Comparison of ENCODE assay signal across 8 cellular contexts in genomic region chr2:222860740-222861410, GRCh38. TPM values are rescaled to one million over a fixed set of nuclear protein-coding genes. Genes with fewer than 3 reads are reported as not detected.
DNase-seq lines count a peak whose midpoint lies in the region; TF ChIP-seq lines count a peak whose summit lies in the region.

TSS of gene ACSL3 (plus strand) at chr2:222861036. CDS start at chr2:222908773, 47,737 bp downstream.

- intact Hi-C loops in stomach (cut with DNase I; ENCODE audit: low total_unique reads): no loop called here

- H3K56ac ChIP-seq in H9 (ENCODE audit: insufficient read length, low read depth, low read length): no peak within 1 kb of the TSS

- peaks cover 36% of the 10 kb centered on the region for H3K4me1 ChIP-seq in ES-I3 (ENCODE audit: insufficient read depth, low read length)
- peaks cover 21% of the 10 kb centered on the region for H3K4me1 ChIP-seq in H9 (ENCODE audit: insufficient read depth, low read length)
- peaks cover 32% of the 10 kb centered on the region for H3K4me1 ChIP-seq in MM.1S (ENCODE audit: low read length)
- H3K4me1 ChIP-seq in stomach: peaks cover 17 to 53% (median 44%) of the 10 kb centered on the region in 4 donors

- H3K36me3 ChIP-seq in ES-I3 (ENCODE audit: insufficient read depth, low read length): no peaks in the 10 kb centered on the region
- no peaks in the 10 kb centered on the region for H3K36me3 ChIP-seq in MM.1S (replicated peaks; ENCODE audit: insufficient read depth, low read length)
- no peaks in the 10 kb centered on the region for H3K36me3 ChIP-seq in stomach

- TF ChIP-seq CTCF in H9 (conservative IDR thresholded peaks at IDR 0.05): peak; percentile 30; the same call in 2 of the 3 replicates
- TF ChIP-seq CTCF in MM.1S (IDR thresholded peaks at IDR 0.05; ENCODE audit: low read length): no peak
- no peak for TF ChIP-seq CTCF in fibroblast of villous mesenchyme (IDR thresholded peaks at IDR 0.05; ENCODE audit: insufficient read depth, low read depth, low read length)
- TF ChIP-seq CTCF in neural crest cell (conservative IDR thresholded peaks at IDR 0.05): peak; percentile 34
- TF ChIP-seq CTCF in stomach (IDR thresholded peaks at IDR 0.05): peak in 1 of 7 experiments; percentile 25

- H3T11ph ChIP-seq in H9 (ENCODE audit: low read length): no peak within 1 kb of the TSS

- H4K8ac ChIP-seq in H9 (replicated peaks; ENCODE audit: insufficient read length, low read depth, low read length): no peak within 1 kb of the TSS

- no peaks in the 10 kb centered on the region for H4K20me1 ChIP-seq in H9 (ENCODE audit: control insufficient read depth, insufficient read depth, insufficient read length)
- H4K20me1 ChIP-seq in MM.1S (ENCODE audit: insufficient read depth, low read length): peaks cover 27% of the 10 kb centered on the region; the same call in 1 of the 2 replicates

- H3K4me3 Mint-ChIP-seq in H9 (peak within 1 kb of the TSS in 1 of 2 experiments; percentile 79; a peak in 4 of 5 replicates), neural crest cell (peak within 1 kb of the TSS; percentile 86)

- H3K9ac ChIP-seq in ES-I3 (ENCODE audit: low read depth, low read length): peak within 1 kb of the TSS; percentile 93
- peak within 1 kb of the TSS; percentile 77 for H3K9ac ChIP-seq in H9 (ENCODE audit: extremely low read depth, insufficient read length, low read length)
- H3K9ac ChIP-seq in MM.1S (ENCODE audit: low read length): peak within 1 kb of the TSS; percentile 69

- H2AK5ac ChIP-seq in H9 (ENCODE audit: insufficient read length, low read length): no peak within 1 kb of the TSS

- no peak within 1 kb of the TSS for H3K4ac ChIP-seq in H9 (ENCODE audit: low read depth, low read length)

- no peak within 1 kb of the TSS for H4K5ac ChIP-seq in H9 (ENCODE audit: insufficient read length, low read depth, low read length)

- H2BK15ac ChIP-seq in H9 (ENCODE audit: low read depth, low read length): no peak within 1 kb of the TSS; the same call in 1 of the 2 replicates

- peak within 1 kb of the TSS; percentile 77 for H3K18ac ChIP-seq in H9 (ENCODE audit: insufficient read length, low read depth, low read length)

- H3K27ac ChIP-seq in H9 (ENCODE audit: insufficient read length, low read depth, low read length) (no peak within 1 kb of the TSS), MM.1S (ENCODE audit: low read length) (peak within 1 kb of the TSS; percentile 52; the same call in 1 of the 2 replicates), stomach (peak within 1 kb of the TSS; percentile 97 to 99 (median 97))

- DNase-seq in H9 (peak; percentile 98), MM.1S (peak; percentile 95), SIG-M5 treated with dmso at 0.1 percent for 504 hours (lab: John Stamatoyannopoulos, UW; ENCODE audit: unreplicated experiment) (peak; percentile 90), activated gamma-delta T cell treated with Interleukin-2 at 50 U/mL for 16 hours (peak; percentile 89), fibroblast of villous mesenchyme (ENCODE audit: low read depth) (peak; percentile 95), neural crest cell (ENCODE audit: low read depth, low spot score) (peak; percentile 92), stomach (peak; percentile 98)

- peaks cover 7 to 8% of the 10 kb centered on the region in 2 experiments for H3K4me1 Mint-ChIP-seq in H9
- H3K4me1 Mint-ChIP-seq in neural crest cell: peaks cover 16% of the 10 kb centered on the region

- H3K27me3 ChIP-seq in H9 (ENCODE audit: insufficient read depth, low read length) (no peaks in the 10 kb centered on the region), MM.1S (replicated peaks; ENCODE audit: insufficient read depth, low read length) (no peaks in the 10 kb centered on the region), stomach (no peaks in the 10 kb centered on the region)

- no peak within 1 kb of the TSS for H2BK12ac ChIP-seq in H9 (ENCODE audit: insufficient read length, low read depth, low read length)

- no peak within 1 kb of the TSS for H2BK20ac ChIP-seq in H9 (ENCODE audit: low read depth, low read length, poor library complexity, severe bottlenecking)

- no peak within 1 kb of the TSS for H4K91ac ChIP-seq in H9 (ENCODE audit: insufficient read length, low read depth, low read length)

- H2AFZ ChIP-seq in H9 (ENCODE audit: low read length): no peak within 1 kb of the TSS
- peak within 1 kb of the TSS; percentile 30; the same call in 1 of the 2 replicates for H2AFZ ChIP-seq in MM.1S (ENCODE audit: low read length)

- H3K9me3 ChIP-seq in ES-I3 (ENCODE audit: control insufficient read depth, insufficient read depth, low read length) (no peaks in the 10 kb centered on the region), H9 (ENCODE audit: control insufficient read depth, low read depth, low read length) (no peaks in the 10 kb centered on the region), MM.1S (replicated peaks; ENCODE audit: insufficient read depth, low read length) (no peaks in the 10 kb centered on the region), stomach (no peaks in the 10 kb centered on the region)

- peak within 1 kb of the TSS; percentile 89 for H3K4me3 ChIP-seq in MM.1S (ENCODE audit: low read length)
- H3K4me3 ChIP-seq in fibroblast of villous mesenchyme (ENCODE audit: low read depth, low read length): peak within 1 kb of the TSS; percentile 99
- H3K4me3 ChIP-seq in stomach: peak within 1 kb of the TSS; percentile 78 to 91 (median 84)

- TF ChIP-seq EP300 in stomach (IDR thresholded peaks at IDR 0.05): no peak

- H3K9me2 ChIP-seq in MM.1S (replicated peaks; ENCODE audit: insufficient read depth, low read length): no peaks in the 10 kb centered on the region

- H3K27ac Mint-ChIP-seq in H9: peak within 1 kb of the TSS; percentile 92 to 98 (median 97)
- H3K27ac Mint-ChIP-seq in neural crest cell (ENCODE audit: unreplicated experiment): peak within 1 kb of the TSS; percentile 93

- no peaks in the 10 kb centered on the region for H3K79me1 ChIP-seq in H9 (ENCODE audit: insufficient read depth, low read depth, low read length, poor library complexity, severe bottlenecking)

- peaks cover 7% of the 10 kb centered on the region for H3K23me2 ChIP-seq in H9 (ENCODE audit: insufficient read length, low read depth, low read length, poor library complexity, severe bottlenecking)

- H3F3A ChIP-seq in MM.1S (ENCODE audit: insufficient read depth, low read length): no peaks in the 10 kb centered on the region

- no peak within 1 kb of the TSS for H3K23ac ChIP-seq in H9 (ENCODE audit: insufficient read length, low read depth, low read length)

- H3K4me2 ChIP-seq in H9 (ENCODE audit: insufficient read depth, insufficient read length, low read length) (peak within 1 kb of the TSS; percentile 95), MM.1S (ENCODE audit: low read depth, low read length) (peak within 1 kb of the TSS; percentile 74)

- TF ChIP-seq POLR2A in stomach (IDR thresholded peaks at IDR 0.05): peak in 3 of 4 donors; percentile 41 to 99 (median 96)

- WGBS in H9 (ENCODE audit: extremely low coverage, insufficient read length, low lambda C conversion rate): no CpG with 5 or more reads among the region's 99 CpGs
- 0 to 1% (median 0%) methylated on average over 26 to 99 of the region's 99 CpGs for WGBS in stomach, 5 donors

- peaks cover 0 to 4% (median 0%) of the 10 kb centered on the region in 3 experiments; a peak in 2 of 7 replicates for H3K36me3 Mint-ChIP-seq in H9 (ENCODE audit: insufficient read depth in 1 of 3, low read depth in 3 of 3)
- no peaks in the 10 kb centered on the region for H3K36me3 Mint-ChIP-seq in neural crest cell (ENCODE audit: low read depth)

- no peak within 1 kb of the TSS for H2BK120ac ChIP-seq in H9 (ENCODE audit: low read depth, low read length, poor library complexity, severe bottlenecking)

- H3K27me3 Mint-ChIP-seq in H9 (ENCODE audit: low read depth) (no peaks in the 10 kb centered on the region; the same call in 1 of the 2 replicates), neural crest cell (ENCODE audit: low read depth) (no peaks in the 10 kb centered on the region)

- no peaks in the 10 kb centered on the region; a peak in 1 of 5 replicates for H3K9me3 Mint-ChIP-seq in H9
- no peaks in the 10 kb centered on the region for H3K9me3 Mint-ChIP-seq in neural crest cell

- peak within 1 kb of the TSS; percentile 41 for H2BK5ac ChIP-seq in H9 (ENCODE audit: insufficient read length, low read length)

- peaks cover 39% of the 10 kb centered on the region; the same call in 1 of the 2 replicates for H3K79me2 ChIP-seq in H9 (ENCODE audit: insufficient read depth, low read length)
- H3K79me2 ChIP-seq in MM.1S (ENCODE audit: low read length): peaks cover 46% of the 10 kb centered on the region

- peak within 1 kb of the TSS; percentile 96 for H3K14ac ChIP-seq in H9 (ENCODE audit: insufficient read depth, low read length)

RNA-seq across cellular contexts. Expression of gene ACSL3, which starts in this region (rescaled TPM):
- 60.9 and 62.7 TPM in 2 replicates for total RNA-seq in H9 (2021)
- 195 and 207 TPM in 2 replicates for total RNA-seq in fibroblast of villous mesenchyme
- 89.0 and 89.5 TPM in 2 replicates for total RNA-seq in neural crest cell
- total RNA-seq in stomach: 100 to 1,000 TPM in 2 of 5 donors, 10 to 100 TPM in 3; 13.4 to 234 (median 92.4) TPM
- 10 to 100 TPM; 10.5 to 18.7 (median 17.7) TPM for polyA plus RNA-seq in stomach

Comparison
In these comparisons a context has a peak if more than half of its experiments do, and no peak if none do; other contexts are left out.
1. CTCF ChIP-seq: peak in H9 (single experiment) and neural crest cell (single experiment); none in MM.1S (single experiment) and fibroblast of villous mesenchyme (single experiment).
2. Peak in every context shown above with its lines, with median percentiles within 50 percentile points of each other: H3K9ac ChIP-seq, DNase-seq and H3K4me3 ChIP-seq.